ENCODE assay signal across 9 cellular contexts in the genomic region with DNA sequence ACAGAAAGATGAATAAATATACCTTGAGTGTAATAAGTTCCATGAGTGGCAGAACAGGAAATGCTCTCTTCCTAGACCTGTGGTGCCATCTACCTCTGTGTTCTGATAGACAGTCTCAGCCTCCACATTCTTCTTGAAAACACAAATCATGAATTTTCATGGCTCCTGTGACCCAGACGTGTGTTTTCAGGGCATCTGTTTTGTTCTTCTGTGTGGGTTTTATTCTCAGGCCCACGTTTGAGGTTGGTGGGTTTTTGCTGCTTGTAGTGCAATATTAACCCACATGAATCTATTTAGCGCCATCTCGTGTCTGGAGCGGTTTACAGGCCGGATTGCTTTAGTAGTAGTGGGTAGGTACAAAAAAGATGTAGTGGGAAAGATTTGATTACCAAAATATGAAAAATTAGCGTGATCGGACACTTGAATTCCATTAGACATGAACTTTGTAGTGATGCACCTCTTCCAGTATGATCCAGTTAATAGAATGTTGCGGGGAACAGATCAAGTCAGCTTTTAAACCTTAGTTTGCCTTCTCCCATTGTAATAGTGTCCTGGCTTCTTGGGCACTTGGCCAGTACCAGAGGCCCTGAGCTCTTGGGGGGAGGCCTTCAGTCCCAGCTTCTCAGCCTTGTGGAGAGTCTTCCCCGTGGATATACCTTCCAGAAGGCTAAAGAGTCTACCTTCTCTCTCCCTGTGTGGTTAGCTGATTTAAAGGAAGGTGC.
DNase-seq lines count a peak whose midpoint lies in the region; ATAC-seq and TF ChIP-seq lines count a peak whose summit lies in the region.
"Had no signal": no experiment of that assay in that cellular context is flagged by ENCODE, and none has a peak within 500 bp of the region (broad histone marks: within the 10 kb centered on the region; RNA-seq: fewer than 3 reads in every experiment).

No MANE protein-coding gene starts in this region.

- peaks cover 0 to 5% (median 0%) of the 10 kb centered on the region in 4 donors for H3K27me3 ChIP-seq in liver (ENCODE audit: control insufficient read depth in 4 of 4, insufficient read depth in 4 of 4, low read length in 3 of 4)

- DNase-seq in EH (ENCODE audit: low read depth) (peak; percentile 68), HCEC 1CT (peak; percentile 23), NCI-H748 treated with DMSO at 0.1 percent for 48 hours (lab: John Stamatoyannopoulos, UW) (peak; percentile 45), cerebellar cortex (ENCODE audit: low spot score) (peak; percentile 45), NCI-H2196 (lab: John Stamatoyannopoulos, UW; ENCODE audit: unreplicated experiment) (no peak)

- TF ChIP-seq RAD21 in liver (IDR thresholded peaks at IDR 0.05) = peak; percentile 69 to 73

- H3K36me3 ChIP-seq in liver (ENCODE audit: control insufficient read depth in 4 of 4, insufficient read depth in 3 of 4, low read depth in 1 of 4, low read length in 3 of 4) = no peaks in the 10 kb centered on the region
- H3K36me3 ChIP-seq: SJSA1 had no signal

- peak; percentile 36 for TF ChIP-seq CTCF in liver (IDR thresholded peaks at IDR 0.05; ENCODE audit: low read depth, low read length, missing input control)

- H3K9ac ChIP-seq in liver (ENCODE audit: low read depth in 1 of 2, low read length in 2 of 2) = no peak overlapping the region

- no peak for ATAC-seq in HG03280 (IDR thresholded peaks at IDR 0.05; ENCODE audit: unreplicated experiment)
- no peak for ATAC-seq in HG03442 (IDR thresholded peaks at IDR 0.05; ENCODE audit: unreplicated experiment)

- no peak overlapping the region for H3K4me3 ChIP-seq in liver (ENCODE audit: low read depth in 1 of 3, low read length in 3 of 3)
- H3K4me3 ChIP-seq: SJSA1 had no signal

- H3K4me1 ChIP-seq in liver (ENCODE audit: control insufficient read depth in 4 of 4, insufficient read depth in 4 of 4, low read length in 3 of 4) = no peaks in the 10 kb centered on the region
- H3K4me1 ChIP-seq: SJSA1 had no signal

- no peaks in the 10 kb centered on the region for H3K9me3 ChIP-seq in liver (ENCODE audit: control insufficient read depth in 4 of 4, low read length in 3 of 4)
- H3K9me3 ChIP-seq: SJSA1 had no signal

- WGBS in liver = 16% methylated on average over 10 of the region's 10 CpGs

- no peak overlapping the region for H3K27ac ChIP-seq in liver (ENCODE audit: low read depth in 1 of 2, low read length in 2 of 2)
- H3K27ac ChIP-seq: SJSA1 had no signal

TF ChIP-seq in liver, 16 proteins besides CTCF, POLR2A, EP300 and RAD21:
- TF ChIP-seq NR2F2 (IDR thresholded peaks at IDR 0.05) = no peak
- TF ChIP-seq REST (IDR thresholded peaks at IDR 0.05) = no peak
- no peak for TF ChIP-seq GABPA (IDR thresholded peaks at IDR 0.05 in 1 of 2, conservative IDR thresholded peaks at IDR 0.05 in 1 of 2)
- TF ChIP-seq HNF4A (conservative IDR thresholded peaks at IDR 0.05) = no peak
- TF ChIP-seq SP1 (IDR thresholded peaks at IDR 0.05) = no peak
